1 cellular context compared by ENCODE assay signal in the genomic region with DNA sequence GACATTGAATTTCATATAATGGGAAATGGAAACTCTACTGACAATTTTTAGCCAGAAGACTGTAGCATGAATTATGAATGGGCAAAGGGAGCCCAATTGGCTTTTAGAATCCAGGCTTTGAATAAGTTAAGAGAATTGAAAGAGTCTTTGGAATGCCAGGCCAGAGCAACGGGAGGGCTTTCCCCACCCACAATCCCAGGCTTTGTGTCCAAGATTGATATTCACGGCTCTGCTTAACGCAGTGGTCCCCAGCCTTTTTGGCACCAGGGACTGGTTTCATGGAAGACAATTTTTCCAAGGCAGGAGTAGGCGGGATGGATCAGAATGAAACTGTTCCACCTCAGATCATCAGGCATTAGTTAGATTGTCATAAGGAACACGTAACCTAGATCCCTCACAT.
TF ChIP-seq lines count a peak whose summit lies in the region.

No MANE protein-coding gene starts in this region.

TF ChIP-seq in IMR-90, 13 proteins besides CTCF, POLR2A, EP300 and RAD21:
- TF ChIP-seq FOS (IDR thresholded peaks at IDR 0.05; ENCODE audit: low read depth, low read length) (no peak), CEBPB (IDR thresholded peaks at IDR 0.05; ENCODE audit: low read depth, low read length) (no peak), NFE2L2 (IDR thresholded peaks at IDR 0.05; ENCODE audit: low read depth, low read length) (no peak), MAZ (IDR thresholded peaks at IDR 0.05; ENCODE audit: borderline replicate concordance, low read depth, low read length) (no peak), RCOR1 (IDR thresholded peaks at IDR 0.05; ENCODE audit: insufficient replicate concordance, low read length) (no peak), MAFK (IDR thresholded peaks at IDR 0.05; ENCODE audit: low read depth, low read length) (no peak), MXI1 (IDR thresholded peaks at IDR 0.05; ENCODE audit: borderline replicate concordance, low read depth, low read length) (no peak), BHLHE40 (IDR thresholded peaks at IDR 0.05; ENCODE audit: low read depth, low read length) (no peak), SMC3 (IDR thresholded peaks at IDR 0.05; ENCODE audit: low read depth, low read length) (no peak), RFX5 (IDR thresholded peaks at IDR 0.05; ENCODE audit: low read depth, low read length) (no peak), CHD1 (IDR thresholded peaks at IDR 0.05; ENCODE audit: low read depth, low read length) (no peak)
- TF ChIP-seq, protein P1, sequence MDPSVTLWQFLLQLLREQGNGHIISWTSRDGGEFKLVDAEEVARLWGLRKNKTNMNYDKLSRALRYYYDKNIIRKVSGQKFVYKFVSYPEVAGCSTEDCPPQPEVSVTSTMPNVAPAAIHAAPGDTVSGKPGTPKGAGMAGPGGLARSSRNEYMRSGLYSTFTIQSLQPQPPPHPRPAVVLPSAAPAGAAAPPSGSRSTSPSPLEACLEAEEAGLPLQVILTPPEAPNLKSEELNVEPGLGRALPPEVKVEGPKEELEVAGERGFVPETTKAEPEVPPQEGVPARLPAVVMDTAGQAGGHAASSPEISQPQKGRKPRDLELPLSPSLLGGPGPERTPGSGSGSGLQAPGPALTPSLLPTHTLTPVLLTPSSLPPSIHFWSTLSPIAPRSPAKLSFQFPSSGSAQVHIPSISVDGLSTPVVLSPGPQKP (IDR thresholded peaks at IDR 0.05; ENCODE audit: borderline replicate concordance, low read depth, low read length) = no peak
- TF ChIP-seq, protein P2, sequence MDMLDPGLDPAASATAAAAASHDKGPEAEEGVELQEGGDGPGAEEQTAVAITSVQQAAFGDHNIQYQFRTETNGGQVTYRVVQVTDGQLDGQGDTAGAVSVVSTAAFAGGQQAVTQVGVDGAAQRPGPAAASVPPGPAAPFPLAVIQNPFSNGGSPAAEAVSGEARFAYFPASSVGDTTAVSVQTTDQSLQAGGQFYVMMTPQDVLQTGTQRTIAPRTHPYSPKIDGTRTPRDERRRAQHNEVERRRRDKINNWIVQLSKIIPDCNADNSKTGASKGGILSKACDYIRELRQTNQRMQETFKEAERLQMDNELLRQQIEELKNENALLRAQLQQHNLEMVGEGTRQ (IDR thresholded peaks at IDR 0.05; ENCODE audit: low read depth, low read length) = no peak
